Comparison of ENCODE assay signal across 1 cellular context in the genomic region with DNA sequence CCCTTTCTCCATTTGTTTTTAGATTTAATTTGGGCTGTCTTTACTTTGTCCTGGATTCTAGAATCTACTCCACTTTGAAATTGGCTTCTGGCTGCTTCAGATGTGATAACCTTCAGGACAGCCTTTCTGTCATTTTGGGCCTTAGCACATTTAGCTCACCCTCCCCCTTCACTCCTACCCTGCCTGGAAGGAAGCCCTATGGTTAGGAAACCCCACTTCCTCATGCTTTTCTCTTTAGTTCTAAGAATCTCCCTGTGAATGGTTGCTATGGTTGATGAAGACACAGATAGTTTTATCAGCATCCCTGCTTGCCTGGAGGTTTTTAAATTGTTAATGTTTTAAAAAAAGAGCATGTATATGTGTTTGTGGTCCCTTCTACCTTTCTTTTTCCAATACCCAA.
TF ChIP-seq lines count a peak whose summit lies in the region.

No MANE protein-coding gene starts in this region.

TF ChIP-seq in IMR-90, 13 proteins besides CTCF, POLR2A, EP300 and RAD21 (continued from another document):
- TF ChIP-seq, protein P1, sequence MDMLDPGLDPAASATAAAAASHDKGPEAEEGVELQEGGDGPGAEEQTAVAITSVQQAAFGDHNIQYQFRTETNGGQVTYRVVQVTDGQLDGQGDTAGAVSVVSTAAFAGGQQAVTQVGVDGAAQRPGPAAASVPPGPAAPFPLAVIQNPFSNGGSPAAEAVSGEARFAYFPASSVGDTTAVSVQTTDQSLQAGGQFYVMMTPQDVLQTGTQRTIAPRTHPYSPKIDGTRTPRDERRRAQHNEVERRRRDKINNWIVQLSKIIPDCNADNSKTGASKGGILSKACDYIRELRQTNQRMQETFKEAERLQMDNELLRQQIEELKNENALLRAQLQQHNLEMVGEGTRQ (IDR thresholded peaks at IDR 0.05; ENCODE audit: low read depth, low read length): no peak
- no peak for TF ChIP-seq SMC3 (IDR thresholded peaks at IDR 0.05; ENCODE audit: low read depth, low read length)
